In the genomic region with DNA sequence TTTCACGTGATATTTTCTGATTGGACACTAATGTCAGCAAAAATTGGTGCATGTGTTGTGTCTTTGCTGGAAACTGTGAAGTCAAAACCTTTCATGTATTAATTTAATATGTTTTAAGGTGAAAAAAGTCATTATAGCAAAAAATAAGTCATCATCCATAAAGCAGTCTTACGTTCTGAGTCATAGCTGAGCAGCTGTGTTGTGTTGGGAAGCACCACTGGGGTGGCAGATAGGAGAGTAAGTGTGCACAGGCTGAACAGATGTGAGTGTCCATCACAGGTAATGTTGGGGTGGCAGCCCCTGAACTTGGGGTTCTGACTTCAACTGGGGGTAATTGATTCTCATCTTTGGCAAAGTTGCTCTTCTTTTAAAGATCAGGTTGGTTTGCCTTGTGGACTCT, we compare ENCODE assay signal across 1 cellular context.
TF ChIP-seq lines count a peak whose summit lies in the region.

No MANE protein-coding gene starts in this region.

TF ChIP-seq in GM23338, 12 proteins besides CTCF, POLR2A, EP300 and RAD21 (continued from another document):
- TF ChIP-seq, protein P1, sequence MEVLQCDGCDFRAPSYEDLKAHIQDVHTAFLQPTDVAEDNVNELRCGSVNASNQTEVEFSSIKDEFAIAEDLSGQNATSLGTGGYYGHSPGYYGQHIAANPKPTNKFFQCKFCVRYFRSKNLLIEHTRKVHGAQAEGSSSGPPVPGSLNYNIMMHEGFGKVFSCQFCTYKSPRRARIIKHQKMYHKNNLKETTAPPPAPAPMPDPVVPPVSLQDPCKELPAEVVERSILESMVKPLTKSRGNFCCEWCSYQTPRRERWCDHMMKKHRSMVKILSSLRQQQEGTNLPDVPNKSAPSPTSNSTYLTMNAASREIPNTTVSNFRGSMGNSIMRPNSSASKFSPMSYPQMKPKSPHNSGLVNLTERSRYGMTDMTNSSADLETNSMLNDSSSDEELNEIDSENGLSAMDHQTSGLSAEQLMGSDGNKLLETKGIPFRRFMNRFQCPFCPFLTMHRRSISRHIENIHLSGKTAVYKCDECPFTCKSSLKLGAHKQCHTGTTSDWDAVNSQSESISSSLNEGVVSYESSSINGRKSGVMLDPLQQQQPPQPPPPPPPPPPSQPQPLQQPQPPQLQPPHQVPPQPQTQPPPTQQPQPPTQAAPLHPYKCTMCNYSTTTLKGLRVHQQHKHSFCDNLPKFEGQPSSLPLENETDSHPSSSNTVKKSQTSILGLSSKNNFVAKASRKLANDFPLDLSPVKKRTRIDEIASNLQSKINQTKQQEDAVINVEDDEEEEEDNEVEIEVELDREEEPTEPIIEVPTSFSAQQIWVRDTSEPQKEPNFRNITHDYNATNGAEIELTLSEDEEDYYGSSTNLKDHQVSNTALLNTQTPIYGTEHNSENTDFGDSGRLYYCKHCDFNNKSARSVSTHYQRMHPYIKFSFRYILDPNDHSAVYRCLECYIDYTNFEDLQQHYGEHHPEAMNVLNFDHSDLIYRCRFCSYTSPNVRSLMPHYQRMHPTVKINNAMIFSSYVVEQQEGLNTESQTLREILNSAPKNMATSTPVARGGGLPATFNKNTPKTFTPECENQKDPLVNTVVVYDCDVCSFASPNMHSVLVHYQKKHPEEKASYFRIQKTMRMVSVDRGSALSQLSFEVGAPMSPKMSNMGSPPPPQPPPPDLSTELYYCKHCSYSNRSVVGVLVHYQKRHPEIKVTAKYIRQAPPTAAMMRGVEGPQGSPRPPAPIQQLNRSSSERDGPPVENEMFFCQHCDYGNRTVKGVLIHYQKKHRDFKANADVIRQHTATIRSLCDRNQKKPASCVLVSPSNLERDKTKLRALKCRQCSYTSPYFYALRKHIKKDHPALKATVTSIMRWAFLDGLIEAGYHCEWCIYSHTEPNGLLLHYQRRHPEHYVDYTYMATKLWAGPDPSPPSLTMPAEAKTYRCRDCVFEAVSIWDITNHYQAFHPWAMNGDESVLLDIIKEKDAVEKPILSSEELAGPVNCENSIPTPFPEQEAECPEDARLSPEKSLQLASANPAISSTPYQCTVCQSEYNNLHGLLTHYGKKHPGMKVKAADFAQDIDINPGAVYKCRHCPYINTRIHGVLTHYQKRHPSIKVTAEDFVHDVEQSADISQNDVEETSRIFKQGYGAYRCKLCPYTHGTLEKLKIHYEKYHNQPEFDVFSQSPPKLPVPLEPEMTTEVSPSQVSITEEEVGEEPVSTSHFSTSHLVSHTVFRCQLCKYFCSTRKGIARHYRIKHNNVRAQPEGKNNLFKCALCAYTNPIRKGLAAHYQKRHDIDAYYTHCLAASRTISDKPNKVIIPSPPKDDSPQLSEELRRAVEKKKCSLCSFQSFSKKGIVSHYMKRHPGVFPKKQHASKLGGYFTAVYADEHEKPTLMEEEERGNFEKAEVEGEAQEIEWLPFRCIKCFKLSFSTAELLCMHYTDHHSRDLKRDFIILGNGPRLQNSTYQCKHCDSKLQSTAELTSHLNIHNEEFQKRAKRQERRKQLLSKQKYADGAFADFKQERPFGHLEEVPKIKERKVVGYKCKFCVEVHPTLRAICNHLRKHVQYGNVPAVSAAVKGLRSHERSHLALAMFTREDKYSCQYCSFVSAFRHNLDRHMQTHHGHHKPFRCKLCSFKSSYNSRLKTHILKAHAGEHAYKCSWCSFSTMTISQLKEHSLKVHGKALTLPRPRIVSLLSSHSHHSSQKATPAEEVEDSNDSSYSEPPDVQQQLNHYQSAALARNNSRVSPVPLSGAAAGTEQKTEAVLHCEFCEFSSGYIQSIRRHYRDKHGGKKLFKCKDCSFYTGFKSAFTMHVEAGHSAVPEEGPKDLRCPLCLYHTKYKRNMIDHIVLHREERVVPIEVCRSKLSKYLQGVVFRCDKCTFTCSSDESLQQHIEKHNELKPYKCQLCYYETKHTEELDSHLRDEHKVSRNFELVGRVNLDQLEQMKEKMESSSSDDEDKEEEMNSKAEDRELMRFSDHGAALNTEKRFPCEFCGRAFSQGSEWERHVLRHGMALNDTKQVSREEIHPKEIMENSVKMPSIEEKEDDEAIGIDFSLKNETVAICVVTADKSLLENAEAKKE (CRISPR knock-in tag; IDR thresholded peaks at IDR 0.05): no peak
- TF ChIP-seq ZNF331 (CRISPR knock-in tag; IDR thresholded peaks at IDR 0.05; ENCODE audit: low read depth) (no peak), EZH2phosphoT487 (IDR thresholded peaks at IDR 0.05; ENCODE audit: unreplicated experiment) (no peak), JUNB (IDR thresholded peaks at IDR 0.05; ENCODE audit: unreplicated experiment) (no peak), NANOG (IDR thresholded peaks at IDR 0.05; ENCODE audit: borderline replicate concordance) (no peak), CREB1 (CRISPR knock-in tag; IDR thresholded peaks at IDR 0.05; ENCODE audit: low read depth) (no peak), ZNF114 (CRISPR knock-in tag; IDR thresholded peaks at IDR 0.05) (no peak), EZH2 (IDR thresholded peaks at IDR 0.05; ENCODE audit: low read depth, unreplicated experiment) (no peak), POLR2AphosphoS5 (IDR thresholded peaks at IDR 0.05; ENCODE audit: low read depth) (no peak)
- TF ChIP-seq, protein P2, sequence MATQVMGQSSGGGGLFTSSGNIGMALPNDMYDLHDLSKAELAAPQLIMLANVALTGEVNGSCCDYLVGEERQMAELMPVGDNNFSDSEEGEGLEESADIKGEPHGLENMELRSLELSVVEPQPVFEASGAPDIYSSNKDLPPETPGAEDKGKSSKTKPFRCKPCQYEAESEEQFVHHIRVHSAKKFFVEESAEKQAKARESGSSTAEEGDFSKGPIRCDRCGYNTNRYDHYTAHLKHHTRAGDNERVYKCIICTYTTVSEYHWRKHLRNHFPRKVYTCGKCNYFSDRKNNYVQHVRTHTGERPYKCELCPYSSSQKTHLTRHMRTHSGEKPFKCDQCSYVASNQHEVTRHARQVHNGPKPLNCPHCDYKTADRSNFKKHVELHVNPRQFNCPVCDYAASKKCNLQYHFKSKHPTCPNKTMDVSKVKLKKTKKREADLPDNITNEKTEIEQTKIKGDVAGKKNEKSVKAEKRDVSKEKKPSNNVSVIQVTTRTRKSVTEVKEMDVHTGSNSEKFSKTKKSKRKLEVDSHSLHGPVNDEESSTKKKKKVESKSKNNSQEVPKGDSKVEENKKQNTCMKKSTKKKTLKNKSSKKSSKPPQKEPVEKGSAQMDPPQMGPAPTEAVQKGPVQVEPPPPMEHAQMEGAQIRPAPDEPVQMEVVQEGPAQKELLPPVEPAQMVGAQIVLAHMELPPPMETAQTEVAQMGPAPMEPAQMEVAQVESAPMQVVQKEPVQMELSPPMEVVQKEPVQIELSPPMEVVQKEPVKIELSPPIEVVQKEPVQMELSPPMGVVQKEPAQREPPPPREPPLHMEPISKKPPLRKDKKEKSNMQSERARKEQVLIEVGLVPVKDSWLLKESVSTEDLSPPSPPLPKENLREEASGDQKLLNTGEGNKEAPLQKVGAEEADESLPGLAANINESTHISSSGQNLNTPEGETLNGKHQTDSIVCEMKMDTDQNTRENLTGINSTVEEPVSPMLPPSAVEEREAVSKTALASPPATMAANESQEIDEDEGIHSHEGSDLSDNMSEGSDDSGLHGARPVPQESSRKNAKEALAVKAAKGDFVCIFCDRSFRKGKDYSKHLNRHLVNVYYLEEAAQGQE (IDR thresholded peaks at IDR 0.05; ENCODE audit: unreplicated experiment): no peak
- TF ChIP-seq, protein P3, sequence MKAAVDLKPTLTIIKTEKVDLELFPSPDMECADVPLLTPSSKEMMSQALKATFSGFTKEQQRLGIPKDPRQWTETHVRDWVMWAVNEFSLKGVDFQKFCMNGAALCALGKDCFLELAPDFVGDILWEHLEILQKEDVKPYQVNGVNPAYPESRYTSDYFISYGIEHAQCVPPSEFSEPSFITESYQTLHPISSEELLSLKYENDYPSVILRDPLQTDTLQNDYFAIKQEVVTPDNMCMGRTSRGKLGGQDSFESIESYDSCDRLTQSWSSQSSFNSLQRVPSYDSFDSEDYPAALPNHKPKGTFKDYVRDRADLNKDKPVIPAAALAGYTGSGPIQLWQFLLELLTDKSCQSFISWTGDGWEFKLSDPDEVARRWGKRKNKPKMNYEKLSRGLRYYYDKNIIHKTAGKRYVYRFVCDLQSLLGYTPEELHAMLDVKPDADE (IDR thresholded peaks at IDR 0.05): no peak
